ENCODE assay signal across 3 cellular contexts in genomic region chr2:110425725-110426124, GRCh38. TPM values are rescaled to one million over a fixed set of nuclear protein-coding genes. Genes with fewer than 3 reads are reported as not detected.
"Had no signal": no experiment of that assay in that cellular context is flagged by ENCODE, and none has a peak within 500 bp of the region (broad histone marks: within the 10 kb centered on the region; RNA-seq: fewer than 3 reads in every experiment).

No MANE protein-coding gene starts in this region.

RNA-seq across cellular contexts. Expression of gene LIMS4, which starts 46.9 kb away (rescaled TPM):
- total RNA-seq: activated T-helper 1 cell treated with anti-CD3 and anti-CD28 coated beads, Interleukin-12 subunit alpha, Interleukin-12 subunit beta, Interleukin-2, Interleukin-4 antibody, amounts not matched to agents 30 ng/mL and 10 ng/mL and 1 ng/mL, durations not matched to agents 14 hours and 24 hours and 36 hours; activated T-helper 2 cell treated with anti-CD3 and anti-CD28 coated beads, Interferon-gamma antibody, Interleukin-2, Interleukin-4, amounts not matched to agents 10 μg/mL and 5 μg/mL and 100 μg/mL, durations not matched to agents 14 hours and 24 hours and 36 hours; bronchial epithelial cell had no signal
